1 cellular context compared by ENCODE assay signal in genomic region chr3:50124363-50125226, GRCh38.
TF ChIP-seq lines count a peak whose summit lies in the region.

No MANE protein-coding gene starts in this region.

TF ChIP-seq in GM23338, 12 proteins besides CTCF, POLR2A, EP300 and RAD21:
- TF ChIP-seq JUNB (IDR thresholded peaks at IDR 0.05; ENCODE audit: unreplicated experiment), result no peak
- TF ChIP-seq ZNF462 (CRISPR knock-in tag; IDR thresholded peaks at IDR 0.05), result no peak
- no peak for TF ChIP-seq STAT1 (IDR thresholded peaks at IDR 0.05; ENCODE audit: unreplicated experiment)
- TF ChIP-seq, protein P1, sequence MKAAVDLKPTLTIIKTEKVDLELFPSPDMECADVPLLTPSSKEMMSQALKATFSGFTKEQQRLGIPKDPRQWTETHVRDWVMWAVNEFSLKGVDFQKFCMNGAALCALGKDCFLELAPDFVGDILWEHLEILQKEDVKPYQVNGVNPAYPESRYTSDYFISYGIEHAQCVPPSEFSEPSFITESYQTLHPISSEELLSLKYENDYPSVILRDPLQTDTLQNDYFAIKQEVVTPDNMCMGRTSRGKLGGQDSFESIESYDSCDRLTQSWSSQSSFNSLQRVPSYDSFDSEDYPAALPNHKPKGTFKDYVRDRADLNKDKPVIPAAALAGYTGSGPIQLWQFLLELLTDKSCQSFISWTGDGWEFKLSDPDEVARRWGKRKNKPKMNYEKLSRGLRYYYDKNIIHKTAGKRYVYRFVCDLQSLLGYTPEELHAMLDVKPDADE (IDR thresholded peaks at IDR 0.05), result no peak
- TF ChIP-seq CREB1 (CRISPR knock-in tag; IDR thresholded peaks at IDR 0.05; ENCODE audit: low read depth), result no peak
- no peak for TF ChIP-seq EZH2 (IDR thresholded peaks at IDR 0.05; ENCODE audit: low read depth, unreplicated experiment)
- no peak for TF ChIP-seq NANOG (IDR thresholded peaks at IDR 0.05; ENCODE audit: borderline replicate concordance)
- TF ChIP-seq, protein P2, sequence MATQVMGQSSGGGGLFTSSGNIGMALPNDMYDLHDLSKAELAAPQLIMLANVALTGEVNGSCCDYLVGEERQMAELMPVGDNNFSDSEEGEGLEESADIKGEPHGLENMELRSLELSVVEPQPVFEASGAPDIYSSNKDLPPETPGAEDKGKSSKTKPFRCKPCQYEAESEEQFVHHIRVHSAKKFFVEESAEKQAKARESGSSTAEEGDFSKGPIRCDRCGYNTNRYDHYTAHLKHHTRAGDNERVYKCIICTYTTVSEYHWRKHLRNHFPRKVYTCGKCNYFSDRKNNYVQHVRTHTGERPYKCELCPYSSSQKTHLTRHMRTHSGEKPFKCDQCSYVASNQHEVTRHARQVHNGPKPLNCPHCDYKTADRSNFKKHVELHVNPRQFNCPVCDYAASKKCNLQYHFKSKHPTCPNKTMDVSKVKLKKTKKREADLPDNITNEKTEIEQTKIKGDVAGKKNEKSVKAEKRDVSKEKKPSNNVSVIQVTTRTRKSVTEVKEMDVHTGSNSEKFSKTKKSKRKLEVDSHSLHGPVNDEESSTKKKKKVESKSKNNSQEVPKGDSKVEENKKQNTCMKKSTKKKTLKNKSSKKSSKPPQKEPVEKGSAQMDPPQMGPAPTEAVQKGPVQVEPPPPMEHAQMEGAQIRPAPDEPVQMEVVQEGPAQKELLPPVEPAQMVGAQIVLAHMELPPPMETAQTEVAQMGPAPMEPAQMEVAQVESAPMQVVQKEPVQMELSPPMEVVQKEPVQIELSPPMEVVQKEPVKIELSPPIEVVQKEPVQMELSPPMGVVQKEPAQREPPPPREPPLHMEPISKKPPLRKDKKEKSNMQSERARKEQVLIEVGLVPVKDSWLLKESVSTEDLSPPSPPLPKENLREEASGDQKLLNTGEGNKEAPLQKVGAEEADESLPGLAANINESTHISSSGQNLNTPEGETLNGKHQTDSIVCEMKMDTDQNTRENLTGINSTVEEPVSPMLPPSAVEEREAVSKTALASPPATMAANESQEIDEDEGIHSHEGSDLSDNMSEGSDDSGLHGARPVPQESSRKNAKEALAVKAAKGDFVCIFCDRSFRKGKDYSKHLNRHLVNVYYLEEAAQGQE (IDR thresholded peaks at IDR 0.05; ENCODE audit: unreplicated experiment), result no peak
- TF ChIP-seq POLR2AphosphoS5 (IDR thresholded peaks at IDR 0.05; ENCODE audit: low read depth), result no peak
- no peak for TF ChIP-seq ZNF331 (CRISPR knock-in tag; IDR thresholded peaks at IDR 0.05; ENCODE audit: low read depth)
- no peak for TF ChIP-seq EZH2phosphoT487 (IDR thresholded peaks at IDR 0.05; ENCODE audit: unreplicated experiment)
- TF ChIP-seq ZNF114 (CRISPR knock-in tag; IDR thresholded peaks at IDR 0.05), result no peak
